Comparison of ENCODE assay signal across 26 cellular contexts in the genomic region with DNA sequence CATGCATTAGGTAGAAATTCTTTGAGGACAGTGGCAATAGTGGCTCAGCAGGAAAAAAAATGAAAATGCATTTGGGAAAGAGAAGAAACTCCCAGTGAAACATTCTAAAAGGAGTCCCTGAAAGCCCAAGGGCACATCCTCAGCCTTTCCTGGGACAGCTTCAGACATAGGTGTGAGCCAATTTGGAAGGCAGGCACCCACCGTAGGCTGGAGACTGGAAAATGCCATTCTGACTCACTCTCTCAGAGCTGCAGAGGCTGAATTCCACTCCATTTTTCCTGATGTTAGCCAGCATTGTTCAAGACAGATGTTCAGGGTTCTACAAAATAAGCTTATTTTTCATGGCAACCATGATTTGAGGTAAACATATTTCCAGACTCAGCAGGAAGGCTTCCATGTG.
"Had no signal": no experiment of that assay in that cellular context is flagged by ENCODE, and none has a peak within 500 bp of the region (broad histone marks: within the 10 kb centered on the region; RNA-seq: fewer than 3 reads in every experiment).

No MANE protein-coding gene starts in this region.

- ATAC-seq: activated CD8-positive, alpha-beta memory T cell treated with anti-CD3 and anti-CD28 coated beads, Interleukin-2, amount 10 ng/mL, durations not matched to agents 7 days and 5 days; activated naive CD8-positive, alpha-beta T cell treated with anti-CD3 and anti-CD28 coated beads, Interleukin-2, amount 50 U/mL, for 24 hours; Panc1; Right ventricle myocardium inferior had no signal

- DNase-seq: activated CD4-positive, alpha-beta memory T cell treated with anti-CD3 and anti-CD28 coated beads, Interleukin-2, amount 10 ng/mL, durations not matched to agents 7 days and 5 days; activated CD4-positive, alpha-beta T cell treated with anti-CD3 and anti-CD28 coated beads for 1 hour; activated CD4-positive, alpha-beta T cell treated with anti-CD3 and anti-CD28 coated beads for 48 hours; activated CD4-positive, CD25-positive, alpha-beta regulatory T cell; activated CD8-positive, alpha-beta memory T cell treated with anti-CD3 and anti-CD28 coated beads for 24 hours; activated CD8-positive, alpha-beta memory T cell treated with anti-CD3 and anti-CD28 coated beads, Interleukin-2, amount 10 ng/mL, durations not matched to agents 7 days and 5 days; activated CD8-positive, alpha-beta memory T cell treated with anti-CD3 and anti-CD28 coated beads, Interleukin-2, amount 50 U/mL, for 48 hours; activated effector memory CD4-positive, alpha-beta T cell treated with Interleukin-2 at 50 U/mL for 16 hours; activated naive CD4-positive, alpha-beta T cell treated with anti-CD3 and anti-CD28 coated beads, Interleukin-2, amount 10 ng/mL, durations not matched to agents 7 days and 5 days; activated naive CD8-positive, alpha-beta T cell treated with anti-CD3 and anti-CD28 coated beads, Interleukin-2, amount 50 U/mL, for 24 hours; activated T-cell treated with anti-CD3 and anti-CD28 coated beads, Interleukin-2, amount 50 U/mL, for 48 hours; anterior cingulate cortex; Karpas-422; KBM-7; NCI-H1105 treated with DMSO at 0.1 percent for 48 hours; NCI-H1436; NCI-H1694; NCI-H1930; NCI-H345; NCI-H524 treated with DMSO at 0.1 percent for 48 hours; SJCRH30; T1000; WERI-Rb-1 had no signal

- H3K4me3 ChIP-seq: SJCRH30, SK-N-MC had no signal
